Comparison of ENCODE assay signal across 1 cellular context in the genomic region with DNA sequence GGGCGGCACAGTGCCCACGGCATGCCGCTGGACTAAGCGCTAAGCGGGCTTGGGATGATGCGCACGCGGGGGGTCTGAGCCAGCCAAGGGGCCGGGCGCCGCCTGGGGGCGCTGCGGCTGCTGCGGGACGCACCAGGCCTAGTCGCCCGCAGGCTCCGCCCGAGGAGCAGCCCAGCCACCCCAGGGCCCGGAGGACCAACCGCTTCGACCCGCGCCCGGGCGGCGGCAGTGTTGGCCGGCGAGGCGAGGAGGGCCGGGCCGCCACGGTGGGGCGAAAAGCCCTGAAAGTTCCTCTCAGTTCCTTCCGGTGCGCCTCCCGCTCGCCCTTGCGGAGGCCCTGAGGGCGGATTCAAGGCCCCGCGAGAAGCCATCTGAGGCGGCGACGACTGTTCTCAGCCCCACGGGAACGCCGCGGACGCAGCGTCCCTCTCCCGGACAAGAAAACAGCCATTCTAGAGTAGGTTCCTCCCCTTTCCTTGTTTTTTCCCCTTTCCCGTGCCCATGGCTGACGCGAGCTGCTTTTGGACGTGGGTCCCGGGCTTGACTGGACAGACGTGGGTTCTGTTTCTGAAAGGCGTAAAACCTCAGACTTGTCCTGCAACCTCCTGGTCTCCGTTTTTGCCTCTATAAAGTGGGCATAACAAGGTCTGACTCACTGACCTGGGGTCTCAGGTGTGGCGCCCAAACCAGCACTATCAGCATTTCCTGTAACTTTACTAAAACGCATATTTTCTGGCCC.
TF ChIP-seq lines count a peak whose summit lies in the region.

A gene with protein sequence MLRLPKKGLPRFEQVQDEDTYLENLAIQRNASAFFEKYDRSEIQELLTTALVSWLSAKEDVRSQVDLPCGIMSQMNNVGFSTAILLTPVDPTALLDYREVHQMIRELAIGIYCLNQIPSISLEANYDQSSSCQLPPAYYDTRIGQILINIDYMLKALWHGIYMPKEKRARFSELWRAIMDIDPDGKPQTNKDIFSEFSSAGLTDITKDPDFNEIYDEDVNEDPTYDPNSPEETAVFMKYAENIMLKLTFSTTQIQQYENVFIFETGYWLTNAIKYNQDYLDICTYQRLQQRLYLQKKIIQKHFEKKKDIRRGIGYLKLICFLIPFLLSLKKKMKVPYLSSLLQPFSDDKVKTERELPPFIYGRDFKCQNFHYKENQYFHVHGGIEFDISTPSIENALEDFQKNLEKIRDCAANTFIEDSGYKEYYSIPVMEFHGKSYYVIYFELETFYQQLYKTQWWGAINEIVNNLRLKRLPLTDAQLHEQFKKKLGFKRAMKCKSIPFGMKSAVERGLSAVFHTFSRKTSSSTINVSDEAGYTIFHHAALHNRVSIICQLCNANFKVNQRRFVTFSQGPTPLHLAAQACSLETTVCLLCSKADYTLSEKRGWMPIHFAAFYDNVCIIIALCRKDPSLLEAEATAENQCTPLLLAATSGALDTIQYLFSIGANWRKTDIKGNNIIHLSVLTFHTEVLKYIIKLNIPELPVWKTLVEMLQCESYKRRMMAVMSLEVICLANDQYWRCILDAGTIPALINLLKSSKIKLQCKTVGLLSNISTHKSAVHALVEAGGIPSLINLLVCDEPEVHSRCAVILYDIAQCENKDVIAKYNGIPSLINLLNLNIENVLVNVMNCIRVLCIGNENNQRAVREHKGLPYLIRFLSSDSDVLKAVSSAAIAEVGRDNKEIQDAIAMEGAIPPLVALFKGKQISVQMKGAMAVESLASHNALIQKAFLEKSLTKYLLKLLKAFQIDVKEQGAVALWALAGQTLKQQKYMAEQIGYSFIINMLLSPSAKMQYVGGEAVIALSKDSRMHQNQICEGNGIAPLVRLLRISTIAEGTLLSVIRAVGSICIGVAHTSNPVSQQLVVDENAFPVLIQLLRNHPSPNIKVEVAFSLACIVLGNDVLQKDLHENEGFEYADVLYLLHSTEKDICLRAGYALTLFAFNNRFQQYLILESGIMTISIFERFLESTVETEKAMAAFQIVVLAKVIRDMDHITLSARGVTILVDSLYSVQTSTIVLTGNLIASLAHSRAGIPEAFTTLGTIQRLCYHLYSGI (N-terminal part only) (plus strand): TSS at position 297 of the 739 bp plus-strand sequence. CDS start 1,821 bp downstream, outside the sequence.

TF ChIP-seq in HepG2, 621 proteins besides CTCF, POLR2A, EP300 and RAD21 (continued from another document and continues in another):
- TF ChIP-seq PRDM10 (CRISPR knock-in tag; IDR thresholded peaks at IDR 0.05; ENCODE audit: low read depth) (peak; percentile 58; the same call in 1 of the 2 replicates), ZFY (CRISPR knock-in tag; IDR thresholded peaks at IDR 0.05) (peak; percentile 100), ZNF460 (CRISPR knock-in tag; IDR thresholded peaks at IDR 0.05; ENCODE audit: borderline replicate concordance) (no peak; the same call in 1 of the 2 replicates), MAF1 (CRISPR knock-in tag; IDR thresholded peaks at IDR 0.05; ENCODE audit: borderline replicate concordance) (no peak; the same call in 1 of the 2 replicates), SOX5 (CRISPR knock-in tag; IDR thresholded peaks at IDR 0.05; ENCODE audit: borderline replicate concordance) (peak; percentile 35), CEBPZ (IDR thresholded peaks at IDR 0.05; ENCODE audit: low read length) (no peak), XRCC5 (optimal IDR thresholded peaks at IDR 0.05; ENCODE audit: low read length) (peak; percentile 99), ZNF713 (CRISPR knock-in tag; IDR thresholded peaks at IDR 0.05) (no peak), GABPB1 (CRISPR knock-in tag; IDR thresholded peaks at IDR 0.05) (peak; percentile 95), ZNF891 (CRISPR knock-in tag; IDR thresholded peaks at IDR 0.05) (peak; percentile 99), GZF1 (CRISPR knock-in tag; IDR thresholded peaks at IDR 0.05) (peak; percentile 85; the same call in 1 of the 2 replicates), MIER2 (CRISPR knock-in tag; IDR thresholded peaks at IDR 0.05) (peak; percentile 82), ZBTB3 (CRISPR knock-in tag; IDR thresholded peaks at IDR 0.05; ENCODE audit: borderline replicate concordance, low read depth) (no peak), HDAC6 (IDR thresholded peaks at IDR 0.05; ENCODE audit: low read depth, low read length) (no peak), HNRNPK (IDR thresholded peaks at IDR 0.05; ENCODE audit: low read depth, low read length, poor library complexity, severe bottlenecking) (peak; percentile 80), KDM5B (CRISPR knock-in tag; IDR thresholded peaks at IDR 0.05; ENCODE audit: borderline replicate concordance) (peak; percentile 98), ZNF451 (CRISPR knock-in tag; IDR thresholded peaks at IDR 0.05) (peak; percentile 95), CBX1 (IDR thresholded peaks at IDR 0.05; ENCODE audit: low read depth) (peak; percentile 89), ZNF205 (CRISPR knock-in tag; IDR thresholded peaks at IDR 0.05) (peak; percentile 95), ZZZ3 (CRISPR knock-in tag; IDR thresholded peaks at IDR 0.05; ENCODE audit: borderline replicate concordance) (no peak; the same call in 1 of the 2 replicates), POGZ (CRISPR knock-in tag; IDR thresholded peaks at IDR 0.05) (peak; percentile 96), MEF2D (CRISPR knock-in tag; IDR thresholded peaks at IDR 0.05) (peak; percentile 78), PRDM15 (CRISPR knock-in tag; IDR thresholded peaks at IDR 0.05) (peak; percentile 75; the same call in 1 of the 2 replicates), NFRKB (IDR thresholded peaks at IDR 0.05) (no peak)
- TF ChIP-seq, protein P1, sequence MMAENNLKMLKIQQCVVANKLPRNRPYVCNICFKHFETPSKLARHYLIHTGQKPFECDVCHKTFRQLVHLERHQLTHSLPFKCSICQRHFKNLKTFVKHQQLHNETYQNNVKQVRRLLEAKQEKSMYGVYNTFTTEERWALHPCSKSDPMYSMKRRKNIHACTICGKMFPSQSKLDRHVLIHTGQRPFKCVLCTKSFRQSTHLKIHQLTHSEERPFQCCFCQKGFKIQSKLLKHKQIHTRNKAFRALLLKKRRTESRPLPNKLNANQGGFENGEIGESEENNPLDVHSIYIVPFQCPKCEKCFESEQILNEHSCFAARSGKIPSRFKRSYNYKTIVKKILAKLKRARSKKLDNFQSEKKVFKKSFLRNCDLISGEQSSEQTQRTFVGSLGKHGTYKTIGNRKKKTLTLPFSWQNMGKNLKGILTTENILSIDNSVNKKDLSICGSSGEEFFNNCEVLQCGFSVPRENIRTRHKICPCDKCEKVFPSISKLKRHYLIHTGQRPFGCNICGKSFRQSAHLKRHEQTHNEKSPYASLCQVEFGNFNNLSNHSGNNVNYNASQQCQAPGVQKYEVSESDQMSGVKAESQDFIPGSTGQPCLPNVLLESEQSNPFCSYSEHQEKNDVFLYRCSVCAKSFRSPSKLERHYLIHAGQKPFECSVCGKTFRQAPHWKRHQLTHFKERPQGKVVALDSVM (CRISPR knock-in tag; IDR thresholded peaks at IDR 0.05): peak; percentile 93
- TF ChIP-seq, protein P2, sequence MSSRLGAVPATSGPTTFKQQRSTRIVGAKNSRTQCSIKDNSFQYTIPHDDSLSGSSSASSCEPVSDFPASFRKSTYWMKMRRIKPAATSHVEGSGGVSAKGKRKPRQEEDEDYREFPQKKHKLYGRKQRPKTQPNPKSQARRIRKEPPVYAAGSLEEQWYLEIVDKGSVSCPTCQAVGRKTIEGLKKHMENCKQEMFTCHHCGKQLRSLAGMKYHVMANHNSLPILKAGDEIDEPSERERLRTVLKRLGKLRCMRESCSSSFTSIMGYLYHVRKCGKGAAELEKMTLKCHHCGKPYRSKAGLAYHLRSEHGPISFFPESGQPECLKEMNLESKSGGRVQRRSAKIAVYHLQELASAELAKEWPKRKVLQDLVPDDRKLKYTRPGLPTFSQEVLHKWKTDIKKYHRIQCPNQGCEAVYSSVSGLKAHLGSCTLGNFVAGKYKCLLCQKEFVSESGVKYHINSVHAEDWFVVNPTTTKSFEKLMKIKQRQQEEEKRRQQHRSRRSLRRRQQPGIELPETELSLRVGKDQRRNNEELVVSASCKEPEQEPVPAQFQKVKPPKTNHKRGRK (CRISPR knock-in tag; IDR thresholded peaks at IDR 0.05): no peak
